Comparison of ENCODE assay signal across 8 cellular contexts in genomic region chr3:161104561-161105551, GRCh38. TPM values are rescaled to one million over a fixed set of nuclear protein-coding genes. Genes with fewer than 3 reads are reported as not detected.
A peak's percentile ranks its signal among the peaks of the same experiment; 100 is the strongest.
DNase-seq lines count a peak whose midpoint lies in the region; ATAC-seq and TF ChIP-seq lines count a peak whose summit lies in the region.

TSS of gene B3GALNT1 (minus strand) at chr3:161105349. CDS start at chr3:161086754, 18,595 bp downstream.

- H3K4me3 Mint-ChIP-seq in CD4-positive, alpha-beta memory T cell, result peak within 1 kb of the TSS; percentile 51 to 75 (median 66)

- peak; percentile 50 for TF ChIP-seq POLR2A in GM19193 (IDR thresholded peaks at IDR 0.05; ENCODE audit: extremely low read depth, insufficient read depth, insufficient read length)

- no peaks in the 10 kb centered on the region for H3K9me3 Mint-ChIP-seq in CD4-positive, alpha-beta memory T cell

- POLR2A ChIA-PET in CD4-positive, alpha-beta memory T cell (lab: Charles Lee; ENCODE audit: partially characterized antibody), result no interaction called here

- peaks cover 5 to 13% (median 11%) of the 10 kb centered on the region in 4 donors for H3K4me1 Mint-ChIP-seq in CD4-positive, alpha-beta memory T cell

- H3K36me3 ChIP-seq in CD4-positive, alpha-beta memory T cell (ENCODE audit: insufficient read depth, low read length), result no peaks in the 10 kb centered on the region

- H3K4me3 ChIP-seq in CD4-positive, alpha-beta memory T cell (ENCODE audit: low read length in 2 of 2), result no peak within 1 kb of the TSS
- H3K4me3 ChIP-seq in iPS-18c (ENCODE audit: insufficient read depth, low read depth, low read length), result peak within 1 kb of the TSS; percentile 64

- in situ Hi-C loops in T47D (cut with HindIII; ENCODE audit: low pct_unique_long_range_greater_than_20kb, low sequenced_read_pairs), result no loop called here

- intact Hi-C loops in CD4-positive, alpha-beta memory T cell (cut with micrococcal nuclease), result no loop called here
- intact Hi-C loops in sciatic nerve (cut with DNase I), result no loop called here

- H3K27me3 Mint-ChIP-seq in CD4-positive, alpha-beta memory T cell, result peaks cover 15 to 32% of the 10 kb centered on the region in 2 donors

- no peaks in the 10 kb centered on the region for H3K27me3 ChIP-seq in CD4-positive, alpha-beta memory T cell (ENCODE audit: insufficient read depth, low read length)

- no peak within 1 kb of the TSS for H3K27ac ChIP-seq in CD4-positive, alpha-beta memory T cell (ENCODE audit: low read depth, low read length)

- no peak within 1 kb of the TSS for H3K27ac Mint-ChIP-seq in CD4-positive, alpha-beta memory T cell

- no peaks in the 10 kb centered on the region for H3K9me3 ChIP-seq in CD4-positive, alpha-beta memory T cell (ENCODE audit: control insufficient read depth in 1 of 2, low read length in 2 of 2)
- no peaks in the 10 kb centered on the region for H3K9me3 ChIP-seq in iPS-18c (ENCODE audit: control insufficient read depth, insufficient read depth, low read length)

- DNase-seq in CD4-positive, alpha-beta memory T cell, result peak in 3 of 5 donors; percentile 1 to 4 (median 2)
- peak; percentile 60 for DNase-seq in RPMI7951 (ENCODE audit: low read depth)
- peak; percentile 76 to 79 for DNase-seq in T47D (ENCODE audit: low read depth in 1 of 2, low spot score in 1 of 2)
- peak; percentile 65 for DNase-seq in sciatic nerve (ENCODE audit: low spot score)
- DNase-seq in NK-92 treated with Interleukin-12 subunit alpha and Interleukin-12 subunit beta, amount 100 ng/mL, for 24 hours (lab: John Stamatoyannopoulos, UW), result no peak

- no peaks in the 10 kb centered on the region for H3K36me3 Mint-ChIP-seq in CD4-positive, alpha-beta memory T cell

- CTCF ChIA-PET in CD4-positive, alpha-beta memory T cell (lab: Charles Lee; ENCODE audit: partially characterized antibody), result no interaction called here

- peaks cover 4% of the 10 kb centered on the region for H3K4me1 ChIP-seq in CD4-positive, alpha-beta memory T cell (ENCODE audit: insufficient read depth, low read length)

- ATAC-seq in HG03196 (IDR thresholded peaks at IDR 0.05; ENCODE audit: unreplicated experiment) (peak; percentile 73), sciatic nerve (peak; percentile 79)

RNA-seq across cellular contexts. Expression of gene B3GALNT1, which starts in this region (rescaled TPM):
- total RNA-seq in CD4-positive, alpha-beta memory T cell, result under 1 TPM; 0.73 to 0.89 TPM
- polyA plus RNA-seq in CD4-positive, alpha-beta memory T cell, result under 1 TPM; 0.24 to 0.26 TPM
- total RNA-seq in RPMI7951 (2014; rRNA removed; shearing (Covaris generic)), result 11.6 and 15.0 TPM in 2 replicates
- 9.7 TPM for total RNA-seq in sciatic nerve

Comparison
In these comparisons a context has a peak if more than half of its experiments do, and no peak if none do; other contexts are left out.
1. Peak in DNase-seq in CD4-positive, alpha-beta memory T cell; RNA of the gene not detected or under 1 TPM.